9 cellular contexts compared by ENCODE assay signal in genomic region chr18:48943333-48943732, GRCh38. TPM values are rescaled to one million over a fixed set of nuclear protein-coding genes. Genes with fewer than 3 reads are reported as not detected.
DNase-seq lines count a peak whose midpoint lies in the region; ATAC-seq and TF ChIP-seq lines count a peak whose summit lies in the region.
"Had no signal": no experiment of that assay in that cellular context is flagged by ENCODE, and none has a peak within 500 bp of the region (broad histone marks: within the 10 kb centered on the region; RNA-seq: fewer than 3 reads in every experiment).

No MANE protein-coding gene starts in this region.

- ATAC-seq in SK-N-SH treated with all-trans-retinoic acid at 6 μM for 48 hours: no peak
- ATAC-seq in HG02870 (IDR thresholded peaks at IDR 0.05; ENCODE audit: unreplicated experiment): no peak
- no peak for ATAC-seq in HG03095 (IDR thresholded peaks at IDR 0.05; ENCODE audit: unreplicated experiment)

- H3K4me1 ChIP-seq in SK-N-SH (ENCODE audit: control insufficient read depth in 1 of 2, insufficient read depth in 2 of 2, low read depth in 1 of 2, low read length in 1 of 2) (peaks cover 58 to 85% of the 10 kb centered on the region in 2 experiments), spleen (peaks cover 69 to 100% (median 98%) of the 10 kb centered on the region in 6 donors)

- TF ChIP-seq CTCF in SK-N-SH (IDR thresholded peaks at IDR 0.05) (no peak), spleen (IDR thresholded peaks at IDR 0.05 in 8 of 11, conservative IDR thresholded peaks at IDR 0.05 in 3 of 11) (no peak)

- H3K9ac ChIP-seq in SK-N-SH: peak overlapping the region; percentile 51; the same call in 1 of the 2 replicates

- H3K4me3 Mint-ChIP-seq in activated T-helper 1 cell treated with anti-CD3 and anti-CD28 coated beads, Interleukin-12 subunit alpha, Interleukin-12 subunit beta, Interleukin-2, Interleukin-4 antibody, amounts not matched to agents 30 ng/mL and 10 ng/mL and 1 ng/mL, durations not matched to agents 14 hours and 24 hours and 36 hours: peak overlapping the region; percentile 62

- peaks cover 60% of the 10 kb centered on the region for H3K36me3 Mint-ChIP-seq in activated T-helper 1 cell treated with anti-CD3 and anti-CD28 coated beads, Interleukin-12 subunit alpha, Interleukin-12 subunit beta, Interleukin-2, Interleukin-4 antibody, amounts not matched to agents 30 ng/mL and 10 ng/mL and 1 ng/mL, durations not matched to agents 14 hours and 24 hours and 36 hours (ENCODE audit: low read depth)

- H3K36me3 ChIP-seq in SK-N-SH (replicated peaks in 1 of 2; ENCODE audit: control insufficient read depth in 1 of 2, insufficient read depth in 2 of 2, low read length in 1 of 2) (peaks cover 37 to 51% of the 10 kb centered on the region in 2 experiments), spleen (peaks cover 0 to 56% (median 0%) of the 10 kb centered on the region in 6 donors)

- no peak for TF ChIP-seq POLR2A in spleen (IDR thresholded peaks at IDR 0.05)

- peaks cover 96% of the 10 kb centered on the region for H4K20me1 ChIP-seq in SK-N-SH (ENCODE audit: insufficient read depth)

- TF ChIP-seq RAD21 in SK-N-SH (IDR thresholded peaks at IDR 0.05; ENCODE audit: low read length): no peak

- peaks cover 2% of the 10 kb centered on the region for H3K27me3 Mint-ChIP-seq in activated T-helper 1 cell treated with anti-CD3 and anti-CD28 coated beads, Interleukin-12 subunit alpha, Interleukin-12 subunit beta, Interleukin-2, Interleukin-4 antibody, amounts not matched to agents 30 ng/mL and 10 ng/mL and 1 ng/mL, durations not matched to agents 14 hours and 24 hours and 36 hours (ENCODE audit: insufficient read depth)

- POLR2A ChIA-PET in SK-N-SH (lab: Yijun Ruan, JAX): no interaction called here

- H3K27me3 ChIP-seq in SK-N-SH (ENCODE audit: insufficient read depth) (no peaks in the 10 kb centered on the region), spleen (replicated peaks in 1 of 7) (no peaks in the 10 kb centered on the region)

- H3K27ac ChIP-seq in SK-N-SH (ENCODE audit: low read depth in 2 of 2, low read length in 1 of 2) (peak overlapping the region; percentile 84 to 97), spleen (peak overlapping the region in 4 of 8 donors; percentile 17 to 82 (median 36))

- H3K27ac Mint-ChIP-seq in activated T-helper 1 cell treated with anti-CD3 and anti-CD28 coated beads, Interleukin-12 subunit alpha, Interleukin-12 subunit beta, Interleukin-2, Interleukin-4 antibody, amounts not matched to agents 30 ng/mL and 10 ng/mL and 1 ng/mL, durations not matched to agents 14 hours and 24 hours and 36 hours: no peak overlapping the region

- H3F3A ChIP-seq in SK-N-SH (replicated peaks; ENCODE audit: insufficient read depth): peaks cover 81% of the 10 kb centered on the region

- H2AFZ ChIP-seq in SK-N-SH (ENCODE audit: low read depth): no peak overlapping the region

- H3K9me2 ChIP-seq in SK-N-SH: no peaks in the 10 kb centered on the region

- H3K4me2 ChIP-seq in SK-N-SH: peak overlapping the region; percentile 91

- TF ChIP-seq EP300 in SK-N-SH (IDR thresholded peaks at IDR 0.05; ENCODE audit: borderline replicate concordance in 1 of 2, low read depth in 1 of 2, low read length in 1 of 2): no peak

- CTCF ChIA-PET in SK-N-SH (lab: Yijun Ruan, JAX): no interaction called here

- DNase-seq in SK-N-SH (no peak), left kidney (ENCODE audit: low read depth, low spot score) (peak; percentile 74), spleen (peak; percentile 65), NCI-H1436 (lab: John Stamatoyannopoulos, UW) (no peak)
- DNase-seq in activated T-helper 1 cell treated with anti-CD3 and anti-CD28 coated beads, Interleukin-12 subunit alpha, Interleukin-12 subunit beta, Interleukin-2, Interleukin-4 antibody, amounts not matched to agents 30 ng/mL and 10 ng/mL and 1 ng/mL, durations not matched to agents 14 hours and 24 hours and 36 hours (ENCODE audit: low spot score): no peak
- DNase-seq: SHP77 treated with DMSO at 0.1 percent for 48 hours had no signal

- peaks cover 100% of the 10 kb centered on the region for H3K79me2 ChIP-seq in SK-N-SH (ENCODE audit: insufficient read depth)

- H3K9me3 ChIP-seq in SK-N-SH (no peaks in the 10 kb centered on the region), spleen (no peaks in the 10 kb centered on the region)

- 74% methylated on average over 4 of the region's 7 CpGs for WGBS in SK-N-SH (ENCODE audit: low lambda C conversion rate)
- WGBS in spleen, 5 donors: 73 to 91% (median 77%) methylated on average over 7 of the region's 7 CpGs

- H3K4me1 Mint-ChIP-seq in activated T-helper 1 cell treated with anti-CD3 and anti-CD28 coated beads, Interleukin-12 subunit alpha, Interleukin-12 subunit beta, Interleukin-2, Interleukin-4 antibody, amounts not matched to agents 30 ng/mL and 10 ng/mL and 1 ng/mL, durations not matched to agents 14 hours and 24 hours and 36 hours (ENCODE audit: low read depth): peaks cover 97% of the 10 kb centered on the region

- no peaks in the 10 kb centered on the region for H3K9me3 Mint-ChIP-seq in activated T-helper 1 cell treated with anti-CD3 and anti-CD28 coated beads, Interleukin-12 subunit alpha, Interleukin-12 subunit beta, Interleukin-2, Interleukin-4 antibody, amounts not matched to agents 30 ng/mL and 10 ng/mL and 1 ng/mL, durations not matched to agents 14 hours and 24 hours and 36 hours

- intact Hi-C loops in activated T-helper 1 cell treated with anti-CD3 and anti-CD28 coated beads, Interleukin-12 subunit alpha, Interleukin-12 subunit beta, Interleukin-2, Interleukin-4 antibody, amounts not matched to agents 30 ng/mL and 10 ng/mL and 1 ng/mL, durations not matched to agents 14 hours and 24 hours and 36 hours (cut with micrococcal nuclease): loop anchor here (10.0 kb wide), 1 partner anchor 1341 kb away; the partner anchor contains the start of genes CXXC1 and MBD1
- intact Hi-C loops in spleen (cut with DNase I; ENCODE audit: low total_unique reads): no loop called here

- H3K4me3 ChIP-seq in SK-N-SH (ENCODE audit: low read depth in 2 of 2, low read length in 1 of 2) (peak overlapping the region; percentile 19 to 59; a peak in 3 of 4 replicates), spleen (no peak overlapping the region)

TF ChIP-seq in SK-N-SH, 30 proteins besides CTCF, POLR2A, EP300 and RAD21 (continues in another document):
- TF ChIP-seq ZBTB33 (IDR thresholded peaks at IDR 0.05; ENCODE audit: borderline replicate concordance, low read depth) (no peak), NRF1 (IDR thresholded peaks at IDR 0.05; ENCODE audit: low read depth, low read length) (no peak), TCF12 (IDR thresholded peaks at IDR 0.05) (no peak), MXI1 (IDR thresholded peaks at IDR 0.05; ENCODE audit: low read depth, low read length) (no peak), SMC3 (IDR thresholded peaks at IDR 0.05; ENCODE audit: low read depth, low read length) (no peak)

TF ChIP-seq in SK-N-SH treated with all-trans-retinoic acid at 6 μM for 48 hours, 23 proteins besides CTCF, POLR2A, EP300 and RAD21:
- TF ChIP-seq ZNF8 (CRISPR knock-in tag; IDR thresholded peaks at IDR 0.05): no peak
- TF ChIP-seq POU6F1 (CRISPR knock-in tag; IDR thresholded peaks at IDR 0.05; ENCODE audit: borderline replicate concordance, low read depth): no peak
- no peak for TF ChIP-seq ZFP30 (CRISPR knock-in tag; IDR thresholded peaks at IDR 0.05)
- TF ChIP-seq TOX (CRISPR knock-in tag; IDR thresholded peaks at IDR 0.05; ENCODE audit: borderline replicate concordance): no peak
- no peak for TF ChIP-seq ZNF70 (CRISPR knock-in tag; IDR thresholded peaks at IDR 0.05)
- TF ChIP-seq ISL1 (CRISPR knock-in tag; IDR thresholded peaks at IDR 0.05): no peak
- no peak for TF ChIP-seq SNAI2 (CRISPR knock-in tag; IDR thresholded peaks at IDR 0.05)
- TF ChIP-seq OSR1 (CRISPR knock-in tag; IDR thresholded peaks at IDR 0.05): no peak
- no peak for TF ChIP-seq PATZ1 (CRISPR knock-in tag; IDR thresholded peaks at IDR 0.05; ENCODE audit: borderline replicate concordance)
- no peak for TF ChIP-seq GLIS3 (CRISPR knock-in tag; IDR thresholded peaks at IDR 0.05)

RNA-seq across cellular contexts. Expression of gene SMAD7, which starts 7.4 kb away (rescaled TPM):
- polyA plus RNA-seq in SK-N-SH (2012; rRNA removed) (19.1 and 20.0 TPM in 2 replicates), spleen (1 to 10 TPM; 2.5 to 5.4 (median 4.6) TPM)
- polyA plus RNA-seq in SK-N-SH (2012; cell fraction: cytosol; rRNA removed): 11.3 and 14.5 TPM in 2 replicates
- polyA plus RNA-seq in SK-N-SH (2012; cell fraction: nucleus; rRNA removed): 15.2 and 26.8 TPM in 2 replicates
- total RNA-seq in activated T-helper 1 cell treated with anti-CD3 and anti-CD28 coated beads, Interleukin-12 subunit alpha, Interleukin-12 subunit beta, Interleukin-2, Interleukin-4 antibody, amounts not matched to agents 30 ng/mL and 10 ng/mL and 1 ng/mL, durations not matched to agents 14 hours and 24 hours and 36 hours: 26.7 and 26.8 TPM in 2 replicates
- total RNA-seq in spleen: 10 to 100 TPM; 14.3 to 21.2 (median 16.2) TPM

Comparison
In these comparisons a context has a peak if more than half of its experiments do, and no peak if none do; other contexts are left out.
1. DNase-seq: peak in left kidney (single experiment) and spleen (single experiment); none in SK-N-SH (single experiment), activated T-helper 1 cell treated with anti-CD3 and anti-CD28 coated beads, Interleukin-12 subunit alpha, Interleukin-12 subunit beta, Interleukin-2, Interleukin-4 antibody, amounts not matched to agents 30 ng/mL and 10 ng/mL and 1 ng/mL, durations not matched to agents 14 hours and 24 hours and 36 hours (single experiment) and NCI-H1436 (single experiment).
2. H3K4me3 ChIP-seq: peak in SK-N-SH (2 of 2); none in spleen (0 of 8).